ENCODE assay signal across 21 cellular contexts in genomic region chr11:30392977-30393376, GRCh38.
"Had no signal": no experiment of that assay in that cellular context is flagged by ENCODE, and none has a peak within 500 bp of the region (broad histone marks: within the 10 kb centered on the region; RNA-seq: fewer than 3 reads in every experiment).

No MANE protein-coding gene starts in this region.

- H3K27me3 Mint-ChIP-seq: activated naive CD4-positive, alpha-beta T cell treated with anti-CD3 and anti-CD28 coated beads, Interleukin-2, amount 10 ng/mL, durations not matched to agents 7 days and 5 days; dendritic cell treated with granulocyte-macrophage colony-stimulating factor and Interleukin-4, amounts not matched to agents 40 ng/mL and 50 ng/mL, for 4 days; stimulated activated memory B cell treated with anti-CD40 and anti-IgM and Interleukin-4, amounts not matched to agents 10 μg/mL and 1 μg/mL and 100 μg/mL, for 72 hours; stimulated activated naive CD8-positive, alpha-beta T cell treated with anti-CD3 and anti-CD28 coated beads, Interleukin-15, amount 100 ng/mL, for 72 hours had no signal

- ATAC-seq: activated CD4-positive, CD25-positive, alpha-beta regulatory T cell treated with anti-CD3 and anti-CD28 coated beads, Interleukin-2, amount 50 U/mL, for 24 hours; natural killer cell; stimulated activated memory B cell treated with anti-CD40 and anti-IgM and Interleukin-4, amounts not matched to agents 10 μg/mL and 1 μg/mL and 100 μg/mL, for 72 hours; stimulated activated naive CD8-positive, alpha-beta T cell treated with anti-CD3 and anti-CD28 coated beads, Interleukin-15, amount 100 ng/mL, for 72 hours had no signal

- H3K27ac Mint-ChIP-seq: activated naive CD4-positive, alpha-beta T cell treated with anti-CD3 and anti-CD28 coated beads, Interleukin-2, amount 10 ng/mL, durations not matched to agents 7 days and 5 days; activated naive CD8-positive, alpha-beta T cell treated with anti-CD3 and anti-CD28 coated beads, Interleukin-2, amount 10 ng/mL, durations not matched to agents 7 days and 5 days; activated T-helper 1 cell treated with anti-CD3 and anti-CD28 coated beads, Interleukin-12 subunit alpha, Interleukin-12 subunit beta, Interleukin-2, Interleukin-4 antibody, amounts not matched to agents 30 ng/mL and 10 ng/mL and 1 ng/mL, durations not matched to agents 14 hours and 24 hours and 36 hours; dendritic cell treated with granulocyte-macrophage colony-stimulating factor and Interleukin-4, amounts not matched to agents 40 ng/mL and 50 ng/mL, for 4 days; natural killer cell; stimulated activated memory B cell treated with anti-CD40 and anti-IgM and Interleukin-4, amounts not matched to agents 10 μg/mL and 1 μg/mL and 100 μg/mL, for 72 hours; stimulated activated naive CD8-positive, alpha-beta T cell treated with anti-CD3 and anti-CD28 coated beads, Interleukin-15, amount 100 ng/mL, for 72 hours had no signal

- H3K4me1 Mint-ChIP-seq: activated naive CD4-positive, alpha-beta T cell treated with anti-CD3 and anti-CD28 coated beads, Interleukin-2, amount 10 ng/mL, durations not matched to agents 7 days and 5 days; activated naive CD8-positive, alpha-beta T cell treated with anti-CD3 and anti-CD28 coated beads, Interleukin-2, amount 10 ng/mL, durations not matched to agents 7 days and 5 days; central memory CD8-positive, alpha-beta T cell; stimulated activated memory B cell treated with anti-CD40 and anti-IgM and Interleukin-4, amounts not matched to agents 10 μg/mL and 1 μg/mL and 100 μg/mL, for 72 hours; stimulated activated naive CD8-positive, alpha-beta T cell treated with anti-CD3 and anti-CD28 coated beads, Interleukin-15, amount 100 ng/mL, for 72 hours had no signal

- H3K9me3 Mint-ChIP-seq: activated naive CD4-positive, alpha-beta T cell treated with anti-CD3 and anti-CD28 coated beads, Interleukin-2, amount 10 ng/mL, durations not matched to agents 7 days and 5 days; activated naive CD8-positive, alpha-beta T cell treated with anti-CD3 and anti-CD28 coated beads, Interleukin-2, amount 10 ng/mL, durations not matched to agents 7 days and 5 days; activated T-helper 1 cell treated with anti-CD3 and anti-CD28 coated beads, Interleukin-12 subunit alpha, Interleukin-12 subunit beta, Interleukin-2, Interleukin-4 antibody, amounts not matched to agents 30 ng/mL and 10 ng/mL and 1 ng/mL, durations not matched to agents 14 hours and 24 hours and 36 hours; central memory CD8-positive, alpha-beta T cell; dendritic cell treated with granulocyte-macrophage colony-stimulating factor and Interleukin-4, amounts not matched to agents 40 ng/mL and 50 ng/mL, for 4 days; natural killer cell; stimulated activated memory B cell treated with anti-CD40 and anti-IgM and Interleukin-4, amounts not matched to agents 10 μg/mL and 1 μg/mL and 100 μg/mL, for 72 hours; stimulated activated naive CD8-positive, alpha-beta T cell treated with anti-CD3 and anti-CD28 coated beads, Interleukin-15, amount 100 ng/mL, for 72 hours had no signal

- DNase-seq: activated CD4-positive, alpha-beta T cell treated with anti-CD3 and anti-CD28 coated beads for 48 hours; activated CD4-positive, alpha-beta T cell treated with anti-CD3 and anti-CD28 coated beads, Interleukin-2, amount 50 U/mL, for 48 hours; activated CD8-positive, alpha-beta memory T cell treated with anti-CD3 and anti-CD28 coated beads for 24 hours; activated gamma-delta T cell; activated naive CD4-positive, alpha-beta T cell treated with anti-CD3 and anti-CD28 coated beads, Interleukin-2, amount 10 ng/mL, durations not matched to agents 7 days and 5 days; activated naive CD8-positive, alpha-beta T cell treated with anti-CD3 and anti-CD28 coated beads, Interleukin-2, amount 10 ng/mL, durations not matched to agents 7 days and 5 days; brain microvascular endothelial cell; effector CD4-positive, alpha-beta T cell; natural killer cell; sigmoid colon; small intestine; stimulated activated CD4-positive, alpha-beta T cell treated with anti-CD3 and anti-CD28 coated beads, Interleukin-4, amount 100 ng/mL, for 4 hours; stimulated activated CD8-positive, alpha-beta memory T cell treated with anti-CD3 and anti-CD28 coated beads, Interleukin-4, amount 100 ng/mL, for 48 hours; stimulated activated naive CD8-positive, alpha-beta T cell treated with anti-CD3 and anti-CD28 coated beads, Interleukin-15, amount 100 ng/mL, for 72 hours; T-helper 2 cell; tibial artery had no signal

- H3K4me3 Mint-ChIP-seq: activated naive CD4-positive, alpha-beta T cell treated with anti-CD3 and anti-CD28 coated beads, Interleukin-2, amount 10 ng/mL, durations not matched to agents 7 days and 5 days; activated naive CD8-positive, alpha-beta T cell treated with anti-CD3 and anti-CD28 coated beads, Interleukin-2, amount 10 ng/mL, durations not matched to agents 7 days and 5 days; activated T-helper 1 cell treated with anti-CD3 and anti-CD28 coated beads, Interleukin-12 subunit alpha, Interleukin-12 subunit beta, Interleukin-2, Interleukin-4 antibody, amounts not matched to agents 30 ng/mL and 10 ng/mL and 1 ng/mL, durations not matched to agents 14 hours and 24 hours and 36 hours; central memory CD8-positive, alpha-beta T cell; dendritic cell treated with granulocyte-macrophage colony-stimulating factor and Interleukin-4, amounts not matched to agents 40 ng/mL and 50 ng/mL, for 4 days; natural killer cell; stimulated activated memory B cell treated with anti-CD40 and anti-IgM and Interleukin-4, amounts not matched to agents 10 μg/mL and 1 μg/mL and 100 μg/mL, for 72 hours; stimulated activated naive CD8-positive, alpha-beta T cell treated with anti-CD3 and anti-CD28 coated beads, Interleukin-15, amount 100 ng/mL, for 72 hours had no signal

- H3K36me3 Mint-ChIP-seq: activated naive CD4-positive, alpha-beta T cell treated with anti-CD3 and anti-CD28 coated beads, Interleukin-2, amount 10 ng/mL, durations not matched to agents 7 days and 5 days; activated naive CD8-positive, alpha-beta T cell treated with anti-CD3 and anti-CD28 coated beads, Interleukin-2, amount 10 ng/mL, durations not matched to agents 7 days and 5 days; natural killer cell; stimulated activated memory B cell treated with anti-CD40 and anti-IgM and Interleukin-4, amounts not matched to agents 10 μg/mL and 1 μg/mL and 100 μg/mL, for 72 hours had no signal
